ENCODE assay signal across 9 cellular contexts in the genomic region with DNA sequence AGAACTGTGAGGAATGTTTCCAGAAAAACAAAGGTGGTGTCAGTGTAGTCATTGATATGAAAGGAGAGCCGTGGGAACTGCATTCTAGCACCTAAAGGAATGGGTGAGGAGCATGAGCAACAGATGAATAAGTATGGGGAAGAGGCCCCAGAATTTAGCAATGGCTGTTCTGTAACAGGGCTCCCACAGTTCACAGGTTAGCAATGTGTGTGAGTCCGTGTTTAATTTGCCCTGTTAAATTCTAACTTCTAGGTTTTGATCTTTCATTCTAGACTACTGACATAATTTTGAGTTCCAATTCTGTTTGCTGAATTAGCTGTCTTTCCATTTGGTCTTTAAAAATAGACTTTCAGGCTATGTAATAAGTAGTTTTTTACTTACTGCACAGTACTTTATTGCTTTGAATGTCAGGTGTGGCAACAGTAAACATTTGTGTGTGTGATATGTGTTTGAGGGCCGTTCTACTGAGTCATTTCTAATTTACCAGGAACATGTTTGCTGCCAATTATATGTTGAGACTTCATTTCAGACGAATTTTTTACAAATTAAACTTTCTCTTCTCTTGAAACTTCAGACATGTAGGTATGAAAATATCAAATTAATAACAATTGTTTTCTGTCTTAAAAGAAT. TPM values are rescaled to one million over a fixed set of nuclear protein-coding genes. Genes with fewer than 3 reads are reported as not detected.
DNase-seq lines count a peak whose midpoint lies in the region; ATAC-seq and TF ChIP-seq lines count a peak whose summit lies in the region.
"Had no signal": no experiment of that assay in that cellular context is flagged by ENCODE, and none has a peak within 500 bp of the region (broad histone marks: within the 10 kb centered on the region; RNA-seq: fewer than 3 reads in every experiment).

No MANE protein-coding gene starts in this region.

- no peak overlapping the region for H3K27ac ChIP-seq in MM.1S (ENCODE audit: low read length)

- H3K9ac ChIP-seq in MM.1S (ENCODE audit: low read length), result no peak overlapping the region

- H3K4me2 ChIP-seq in MM.1S (ENCODE audit: low read depth, low read length), result no peak overlapping the region

- peaks cover 6% of the 10 kb centered on the region; the same call in 1 of the 2 replicates for H4K20me1 ChIP-seq in MM.1S (ENCODE audit: insufficient read depth, low read length)

- TF ChIP-seq CTCF in natural killer cell (IDR thresholded peaks at IDR 0.05), result no peak
- TF ChIP-seq CTCF in MM.1S (IDR thresholded peaks at IDR 0.05; ENCODE audit: low read length), result no peak
- TF ChIP-seq CTCF in GM20000 (IDR thresholded peaks at IDR 0.05; ENCODE audit: extremely low read depth, missing control alignments), result no peak

- H3K36me3 ChIP-seq in MM.1S (replicated peaks; ENCODE audit: insufficient read depth, low read length), result no peaks in the 10 kb centered on the region

- no peak for DNase-seq in activated naive CD8-positive, alpha-beta T cell treated with anti-CD3 and anti-CD28 coated beads for 36 hours
- DNase-seq in natural killer cell (no peak), MM.1S (no peak), GM20000 (ENCODE audit: low spot score) (no peak), CD1c-positive myeloid dendritic cell (ENCODE audit: extremely low spot score) (no peak), NCI-H1092 treated with DMSO at 0.1 percent for 48 hours (lab: John Stamatoyannopoulos, UW) (no peak)
- DNase-seq: foreskin melanocyte had no signal

- H3K27me3 ChIP-seq in MM.1S (replicated peaks; ENCODE audit: insufficient read depth, low read length), result no peaks in the 10 kb centered on the region

- H3K36me3 Mint-ChIP-seq in activated naive CD8-positive, alpha-beta T cell treated with anti-CD3 and anti-CD28 coated beads for 36 hours, result peaks cover 24% of the 10 kb centered on the region
- H3K36me3 Mint-ChIP-seq in natural killer cell, result no peaks in the 10 kb centered on the region

- H3F3A ChIP-seq in MM.1S (ENCODE audit: insufficient read depth, low read length), result peaks cover 3% of the 10 kb centered on the region; the same call in 1 of the 2 replicates

- H3K4me3 ChIP-seq in MM.1S (ENCODE audit: low read length), result no peak overlapping the region

- H3K9me2 ChIP-seq in MM.1S (replicated peaks; ENCODE audit: insufficient read depth, low read length), result no peaks in the 10 kb centered on the region

- H2AFZ ChIP-seq in MM.1S (ENCODE audit: low read length), result no peak overlapping the region

- no peaks in the 10 kb centered on the region for H3K27me3 Mint-ChIP-seq in activated naive CD8-positive, alpha-beta T cell treated with anti-CD3 and anti-CD28 coated beads for 36 hours
- H3K27me3 Mint-ChIP-seq in natural killer cell (ENCODE audit: low read depth in 2 of 2), result no peaks in the 10 kb centered on the region

- H3K79me2 ChIP-seq in MM.1S (ENCODE audit: low read length), result peaks cover 99% of the 10 kb centered on the region

- no peaks in the 10 kb centered on the region for H3K9me3 Mint-ChIP-seq in activated naive CD8-positive, alpha-beta T cell treated with anti-CD3 and anti-CD28 coated beads for 36 hours
- no peaks in the 10 kb centered on the region for H3K9me3 Mint-ChIP-seq in natural killer cell

- H3K4me1 Mint-ChIP-seq in activated naive CD8-positive, alpha-beta T cell treated with anti-CD3 and anti-CD28 coated beads for 36 hours, result peaks cover 77% of the 10 kb centered on the region
- H3K4me1 Mint-ChIP-seq in natural killer cell, result peaks cover 81 to 88% of the 10 kb centered on the region in 2 donors

- H3K4me3 Mint-ChIP-seq in activated naive CD8-positive, alpha-beta T cell treated with anti-CD3 and anti-CD28 coated beads for 36 hours, result peak overlapping the region; percentile 58
- peak overlapping the region; percentile 78 for H3K4me3 Mint-ChIP-seq in natural killer cell

- ATAC-seq in GM18502 (IDR thresholded peaks at IDR 0.05; ENCODE audit: poor library complexity, unreplicated experiment), result peak; percentile 28
- ATAC-seq in HG03139 (IDR thresholded peaks at IDR 0.05; ENCODE audit: unreplicated experiment), result peak; percentile 27
- peak in 2 of 3 donors; percentile 14 to 38 for ATAC-seq in natural killer cell

- H3K9me3 ChIP-seq in MM.1S (replicated peaks; ENCODE audit: insufficient read depth, low read length), result no peaks in the 10 kb centered on the region

- peak overlapping the region; percentile 86 for H3K27ac Mint-ChIP-seq in activated naive CD8-positive, alpha-beta T cell treated with anti-CD3 and anti-CD28 coated beads for 36 hours
- peak overlapping the region; percentile 83 to 99 for H3K27ac Mint-ChIP-seq in natural killer cell

- H3K4me1 ChIP-seq in MM.1S (ENCODE audit: low read length), result peaks cover 44% of the 10 kb centered on the region

- intact Hi-C loops in natural killer cell (cut with micrococcal nuclease), result no loop called here

RNA-seq across cellular contexts. Expression of a gene that starts 8.8 kb away (rescaled TPM):
- total RNA-seq in activated naive CD8-positive, alpha-beta T cell treated with anti-CD3 and anti-CD28 coated beads for 36 hours, result 10 to 100 TPM; 53.2 to 53.8 TPM
- 100 to 1,000 TPM in 2 of 3 donors, 10 to 100 TPM in 1; 92.9 to 135 (median 111) TPM for total RNA-seq in natural killer cell
